ENCODE assay signal across 8 cellular contexts in genomic region chr21:34545079-34545884, GRCh38. TPM values are rescaled to one million over a fixed set of nuclear protein-coding genes. Genes with fewer than 3 reads are reported as not detected.
DNase-seq lines count a peak whose midpoint lies in the region; ATAC-seq lines count a peak whose summit lies in the region.

No MANE protein-coding gene starts in this region.

- peaks cover 16% of the 10 kb centered on the region; the same call in 1 of the 2 replicates for H3K4me1 ChIP-seq in HUES64 (ENCODE audit: insufficient read depth, low read length)
- peaks cover 14% of the 10 kb centered on the region for H3K4me1 ChIP-seq in right cardiac atrium (ENCODE audit: control insufficient read depth, insufficient read depth, low read length)
- H3K4me1 ChIP-seq in skeletal muscle satellite cell (ENCODE audit: control insufficient read depth, insufficient read depth, low read length) = peaks cover 18% of the 10 kb centered on the region

- H3K27me3 Mint-ChIP-seq in activated naive CD8-positive, alpha-beta T cell treated with anti-CD3 and anti-CD28 coated beads, Interleukin-2, amount 50 U/mL, for 24 hours = no peaks in the 10 kb centered on the region

- H3K27ac Mint-ChIP-seq in activated naive CD8-positive, alpha-beta T cell treated with anti-CD3 and anti-CD28 coated beads, Interleukin-2, amount 50 U/mL, for 24 hours = peak overlapping the region; percentile 77

- H3K4me3 ChIP-seq in GM08714 (ENCODE audit: low read length) = peak overlapping the region; percentile 17; the same call in 1 of the 2 replicates
- no peak overlapping the region for H3K4me3 ChIP-seq in HUES64 (ENCODE audit: low read length)
- H3K4me3 ChIP-seq in right cardiac atrium (ENCODE audit: low read length) = no peak overlapping the region
- H3K4me3 ChIP-seq in skeletal muscle satellite cell (ENCODE audit: low read length) = peak overlapping the region; percentile 50

- peak overlapping the region; percentile 69 for H3K4me2 ChIP-seq in skeletal muscle satellite cell (ENCODE audit: low read length)

- H3K4me3 Mint-ChIP-seq in activated naive CD8-positive, alpha-beta T cell treated with anti-CD3 and anti-CD28 coated beads, Interleukin-2, amount 50 U/mL, for 24 hours = no peak overlapping the region

- H3K9me3 ChIP-seq in HUES64 (ENCODE audit: insufficient read depth, low read depth, low read length) = no peaks in the 10 kb centered on the region
- no peaks in the 10 kb centered on the region for H3K9me3 ChIP-seq in right cardiac atrium (ENCODE audit: control insufficient read depth, low read length)
- no peaks in the 10 kb centered on the region for H3K9me3 ChIP-seq in skeletal muscle satellite cell (replicated peaks; ENCODE audit: low read length)

- DNase-seq in activated naive CD8-positive, alpha-beta T cell treated with anti-CD3 and anti-CD28 coated beads, Interleukin-2, amount 50 U/mL, for 24 hours = no peak
- peak in 1 of 3 donors; percentile 55 for DNase-seq in right cardiac atrium
- DNase-seq in NCI-H510A (lab: John Stamatoyannopoulos, UW) = no peak
- DNase-seq in DMS153 treated with DMSO at 0.1 percent for 48 hours (lab: John Stamatoyannopoulos, UW; ENCODE audit: unreplicated experiment) = no peak

- H3K4me1 Mint-ChIP-seq in activated naive CD8-positive, alpha-beta T cell treated with anti-CD3 and anti-CD28 coated beads, Interleukin-2, amount 50 U/mL, for 24 hours = peaks cover 36% of the 10 kb centered on the region

- no peak overlapping the region for H3K9ac ChIP-seq in HUES64 (ENCODE audit: low read depth, low read length)
- peak overlapping the region; percentile 66 for H3K9ac ChIP-seq in skeletal muscle satellite cell (ENCODE audit: low read depth, low read length)

- H3K36me3 ChIP-seq in HUES64 (ENCODE audit: insufficient read depth, low read length) (no peaks in the 10 kb centered on the region), skeletal muscle satellite cell (ENCODE audit: insufficient read depth, low read length) (no peaks in the 10 kb centered on the region)

- no peaks in the 10 kb centered on the region for H3K27me3 ChIP-seq in HUES64 (ENCODE audit: insufficient read depth, low read length)
- no peaks in the 10 kb centered on the region for H3K27me3 ChIP-seq in right cardiac atrium (ENCODE audit: control insufficient read depth, insufficient read depth)
- no peaks in the 10 kb centered on the region for H3K27me3 ChIP-seq in skeletal muscle satellite cell (ENCODE audit: control insufficient read depth, insufficient read depth, low read length)

- peaks cover 11% of the 10 kb centered on the region for H3K36me3 Mint-ChIP-seq in activated naive CD8-positive, alpha-beta T cell treated with anti-CD3 and anti-CD28 coated beads, Interleukin-2, amount 50 U/mL, for 24 hours (ENCODE audit: low read depth)

- H3K27ac ChIP-seq in HUES64 (ENCODE audit: low read depth, low read length) (peak overlapping the region; percentile 28), right cardiac atrium (ENCODE audit: low read length) (peak overlapping the region; percentile 90)

- peaks cover 8% of the 10 kb centered on the region for H3K9me3 Mint-ChIP-seq in activated naive CD8-positive, alpha-beta T cell treated with anti-CD3 and anti-CD28 coated beads, Interleukin-2, amount 50 U/mL, for 24 hours

- WGBS in HUES64 = 58% methylated on average over 10 of the region's 10 CpGs
- 43% methylated on average over 10 of the region's 10 CpGs for WGBS in right cardiac atrium

- ATAC-seq in GM21529 (IDR thresholded peaks at IDR 0.05; ENCODE audit: unreplicated experiment) (peak; percentile 89), right cardiac atrium (peak; percentile 65 to 77)
- ATAC-seq in activated naive CD8-positive, alpha-beta T cell treated with anti-CD3 and anti-CD28 coated beads, Interleukin-2, amount 50 U/mL, for 24 hours = peak; percentile 73

- intact Hi-C loops in right cardiac atrium (cut with DNase I) = no loop called here

RNA-seq across cellular contexts. Expression of gene KCNE1, which starts 33.3 kb away (rescaled TPM):
- 0.30 TPM for polyA plus RNA-seq in HUES64 (2013, experiment 1 of 2)
- polyA plus RNA-seq in HUES64 (2013, experiment 2 of 2) = not detected
- 10 to 100 TPM in 2 of 4 donors, 1 to 10 TPM in 2; 3.6 to 11.4 (median 9.5) TPM for total RNA-seq in right cardiac atrium
- polyA plus RNA-seq in right cardiac atrium = 3.8 TPM
- total RNA-seq in skeletal muscle satellite cell (2012; rRNA removed) = 0.44 TPM in 1 of 2 replicates, not detected in the other

Comparison
In these comparisons a context has a peak if more than half of its experiments do, and no peak if none do; other contexts are left out.
1. H3K4me3 ChIP-seq: peak in GM08714 (single experiment) and skeletal muscle satellite cell (single experiment); none in HUES64 (single experiment) and right cardiac atrium (single experiment).
2. Peak in every context shown above with its lines, with median percentiles within 50 percentile points of each other: ATAC-seq.